8 cellular contexts compared by ENCODE assay signal in genomic region chr1:50750021-50750619, GRCh38.
DNase-seq lines count a peak whose midpoint lies in the region; ATAC-seq and TF ChIP-seq lines count a peak whose summit lies in the region.

No MANE protein-coding gene starts in this region.

- ATAC-seq in body of pancreas, result no peak
- ATAC-seq in lower lobe of right lung, result no peak
- ATAC-seq in HG03521 (IDR thresholded peaks at IDR 0.05; ENCODE audit: unreplicated experiment), result no peak
- no peak for ATAC-seq in effector memory CD8-positive, alpha-beta T cell (replicated peaks)

- peak; percentile 36 to 58 for DNase-seq in Kasumi-1 (lab: John Stamatoyannopoulos, UW)
- no peak for DNase-seq in body of pancreas
- DNase-seq in lower lobe of right lung, result no peak
- DNase-seq in effector memory CD8-positive, alpha-beta T cell, result no peak
- DNase-seq in activated naive CD4-positive, alpha-beta T cell treated with Interleukin-2 at 50 U/mL for 16 hours, result no peak
- no peak for DNase-seq in RPMI8226

- no peaks in the 10 kb centered on the region for H4K20me1 ChIP-seq in DOHH2 (ENCODE audit: control insufficient read depth, insufficient read depth, low read depth, low read length)

- peak overlapping the region in 1 of 2 donors; percentile 46 for H3K27ac Mint-ChIP-seq in effector memory CD8-positive, alpha-beta T cell

- no peak for TF ChIP-seq POLR2A in body of pancreas (IDR thresholded peaks at IDR 0.05)

- H3K36me3 ChIP-seq in DOHH2 (ENCODE audit: control insufficient read depth, low read length) (peaks cover 8% of the 10 kb centered on the region), body of pancreas (replicated peaks in 1 of 2; ENCODE audit: insufficient read depth in 1 of 2, low read depth in 2 of 2) (no peaks in the 10 kb centered on the region), lower lobe of right lung (no peaks in the 10 kb centered on the region)

- no peaks in the 10 kb centered on the region for H3K27me3 Mint-ChIP-seq in effector memory CD8-positive, alpha-beta T cell

- H3K27me3 ChIP-seq in DOHH2 (ENCODE audit: control insufficient read depth, low read length) (no peaks in the 10 kb centered on the region), body of pancreas (no peaks in the 10 kb centered on the region), lower lobe of right lung (ENCODE audit: low read depth) (no peaks in the 10 kb centered on the region)

- H3K36me3 Mint-ChIP-seq in effector memory CD8-positive, alpha-beta T cell (ENCODE audit: insufficient read depth), result peaks cover 12% of the 10 kb centered on the region

- H3K27ac ChIP-seq in DOHH2 (ENCODE audit: low read depth, low read length), result no peak overlapping the region
- no peak overlapping the region for H3K27ac ChIP-seq in body of pancreas
- no peak overlapping the region for H3K27ac ChIP-seq in lower lobe of right lung

- intact Hi-C loops in body of pancreas (cut with DNase I) (no loop called here), lower lobe of right lung (cut with DNase I) (no loop called here)

- H3K4me1 ChIP-seq in DOHH2 (ENCODE audit: control insufficient read depth, low read length) (no peaks in the 10 kb centered on the region), body of pancreas (peaks cover 10% of the 10 kb centered on the region), lower lobe of right lung (no peaks in the 10 kb centered on the region)

- H3K79me2 ChIP-seq in DOHH2 (ENCODE audit: control insufficient read depth, low read length), result no peaks in the 10 kb centered on the region

- TF ChIP-seq CTCF in DOHH2 (IDR thresholded peaks at IDR 0.05; ENCODE audit: low read depth, low read length, poor library complexity, severe bottlenecking) (peak; percentile 47), body of pancreas (IDR thresholded peaks at IDR 0.05) (peak in 6 of 7 experiments; percentile 9 to 24 (median 18)), lower lobe of right lung (IDR thresholded peaks at IDR 0.05) (peak; percentile 23)

- H3K4me3 ChIP-seq in DOHH2 (ENCODE audit: low read length), result no peak overlapping the region
- no peak overlapping the region for H3K4me3 ChIP-seq in body of pancreas
- no peak overlapping the region for H3K4me3 ChIP-seq in lower lobe of right lung

- H3K9me3 ChIP-seq in DOHH2 (ENCODE audit: control insufficient read depth, insufficient read depth, low read length), result no peaks in the 10 kb centered on the region
- no peaks in the 10 kb centered on the region for H3K9me3 ChIP-seq in body of pancreas
- no peaks in the 10 kb centered on the region for H3K9me3 ChIP-seq in lower lobe of right lung

- H3K4me3 Mint-ChIP-seq in effector memory CD8-positive, alpha-beta T cell, result no peak overlapping the region

- no peaks in the 10 kb centered on the region for H3F3A ChIP-seq in DOHH2 (ENCODE audit: control insufficient read depth, insufficient read depth)

- H3K9me2 ChIP-seq in DOHH2 (replicated peaks; ENCODE audit: control insufficient read depth, low read length), result no peaks in the 10 kb centered on the region

- H3K4me1 Mint-ChIP-seq in effector memory CD8-positive, alpha-beta T cell (ENCODE audit: low read depth in 2 of 2), result peaks cover 0 to 2% of the 10 kb centered on the region in 2 donors

- H3K9me3 Mint-ChIP-seq in effector memory CD8-positive, alpha-beta T cell, result no peaks in the 10 kb centered on the region

- H3K4me2 ChIP-seq in DOHH2 (ENCODE audit: low read length), result no peak overlapping the region

- 48 to 53% methylated on average over 2 of the region's 2 CpGs for WGBS in body of pancreas, 2 donors

Comparison
In these comparisons a context has a peak if more than half of its experiments do, and no peak if none do; other contexts are left out.
1. DNase-seq: peak in Kasumi-1 (2 of 2); none in body of pancreas (0 of 4), lower lobe of right lung (single experiment), effector memory CD8-positive, alpha-beta T cell (0 of 3), activated naive CD4-positive, alpha-beta T cell treated with Interleukin-2 at 50 U/mL for 16 hours (single experiment) and RPMI8226 (single experiment).
2. Peak in every context shown above with its lines, with median percentiles within 50 percentile points of each other: CTCF ChIP-seq.